ENCODE assay signal across 16 cellular contexts in the genomic region with DNA sequence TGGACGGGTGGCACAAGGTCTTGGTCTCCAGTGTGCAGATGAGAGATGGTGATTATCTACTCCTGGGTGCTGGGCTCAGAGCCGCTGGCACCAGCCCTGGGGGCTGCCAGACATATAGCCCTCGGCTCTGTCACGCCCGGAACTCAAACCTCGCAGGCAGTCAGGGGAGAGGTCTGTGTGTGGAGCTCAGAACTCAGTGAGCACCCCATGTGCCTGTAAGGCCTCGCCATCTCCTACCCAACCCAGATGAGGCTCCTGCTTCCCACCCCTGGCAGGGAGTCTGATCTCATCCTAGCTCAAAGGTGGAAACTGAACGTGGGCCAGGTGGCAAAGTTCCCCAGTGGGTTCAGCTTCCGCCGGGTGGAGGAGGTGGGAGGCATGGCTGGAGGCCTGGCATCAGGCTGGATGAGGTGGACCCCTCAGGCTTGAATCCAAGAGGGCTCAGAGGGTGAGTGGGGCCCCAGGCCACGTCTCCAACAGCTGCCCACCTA. TPM values are rescaled to one million over a fixed set of nuclear protein-coding genes. Genes with fewer than 3 reads are reported as not detected.
A peak's percentile ranks its signal among the peaks of the same experiment; 100 is the strongest.
DNase-seq lines count a peak whose midpoint lies in the region; ATAC-seq and TF ChIP-seq lines count a peak whose summit lies in the region.
"Had no signal": no experiment of that assay in that cellular context is flagged by ENCODE, and none has a peak within 500 bp of the region (broad histone marks: within the 10 kb centered on the region; RNA-seq: fewer than 3 reads in every experiment).

No MANE protein-coding gene starts in this region.

- dilution Hi-C loops in IMR-90 (cut with HindIII; ENCODE audit: low sequenced_read_pairs, unreplicated experiment), result no loop called here

- H3K27ac ChIP-seq in BLaER1 (peak overlapping the region; percentile 68), IMR-90 (ENCODE audit: insufficient read depth, low read length) (no peak overlapping the region)
- H3K27ac ChIP-seq: HL-60 had no signal

- no peak overlapping the region for H3K56ac ChIP-seq in IMR-90 (ENCODE audit: extremely low read depth, insufficient read depth, low read length)

- H3K9me3 ChIP-seq in BLaER1 (no peaks in the 10 kb centered on the region), IMR-90 (ENCODE audit: control insufficient read depth, insufficient read depth, low read length) (no peaks in the 10 kb centered on the region)

- no peak overlapping the region for H2BK20ac ChIP-seq in IMR-90 (ENCODE audit: low read depth, low read length)

- no peak for DNase-seq in IMR-90
- DNase-seq in endothelial cell (ENCODE audit: low spot score), result no peak
- no peak for DNase-seq in sciatic nerve (ENCODE audit: low spot score)
- no peak for DNase-seq in NCI-H69 (lab: John Stamatoyannopoulos, UW)
- no peak for DNase-seq in germinal center (ENCODE audit: low spot score)
- DNase-seq: ACHN; CD4-positive, alpha-beta memory T cell; GF-D8; KG1; NCI-H1092; NCI-H1694; NCI-H446 had no signal

- TF ChIP-seq RAD21 in IMR-90 (IDR thresholded peaks at IDR 0.05; ENCODE audit: low read length), result no peak

- H3K27me3 Mint-ChIP-seq in endothelial cell (ENCODE audit: unreplicated experiment), result peaks cover 10% of the 10 kb centered on the region

- H3K4me3 ChIP-seq in BLaER1 (no peak overlapping the region), IMR-90 (ENCODE audit: insufficient read depth, low read depth, low read length) (no peak overlapping the region)
- H3K4me3 ChIP-seq: GM23338 had no signal

- H2AFZ ChIP-seq in IMR-90 (replicated peaks; ENCODE audit: low read length, poor library complexity), result no peak overlapping the region

- H3K4me3 Mint-ChIP-seq in endothelial cell (ENCODE audit: unreplicated experiment), result no peak overlapping the region
- H3K4me3 Mint-ChIP-seq: CD4-positive, alpha-beta memory T cell; GM23338 had no signal

- no peaks in the 10 kb centered on the region for H3K27me3 ChIP-seq in BLaER1
- peaks cover 3% of the 10 kb centered on the region; the same call in 1 of the 2 replicates for H3K27me3 ChIP-seq in IMR-90 (ENCODE audit: control insufficient read depth, insufficient read depth, low read length)

- in situ Hi-C loops in IMR-90 (cut with MboI; ENCODE audit: low sequenced_read_pairs), result no loop called here

- H3K4ac ChIP-seq in IMR-90 (ENCODE audit: low read depth, low read length), result no peak overlapping the region

- H2BK15ac ChIP-seq in IMR-90 (ENCODE audit: low read depth, low read length), result no peak overlapping the region

- H3K23ac ChIP-seq in IMR-90 (ENCODE audit: low read depth, low read length), result no peak overlapping the region

- 0 out of 2 replicates have a peak overlapping the region, but pooled peaks have one; percentile 20 for H2AK5ac ChIP-seq in IMR-90 (ENCODE audit: low read depth, low read length)

- H3K9ac ChIP-seq in BLaER1 (no peak overlapping the region), IMR-90 (ENCODE audit: low read depth, low read length) (no peak overlapping the region)

- no peak for TF ChIP-seq POLR2A in IMR-90 (IDR thresholded peaks at IDR 0.05; ENCODE audit: low read depth, low read length)

- H3K79me1 ChIP-seq in IMR-90 (ENCODE audit: low read depth in 1 of 2, low read length in 2 of 2), result no peaks in the 10 kb centered on the region

- POLR2A ChIA-PET in IMR-90 (lab: Charles Lee; ENCODE audit: unreplicated experiment), result no interaction called here

- H3K4me1 ChIP-seq in BLaER1 (peaks cover 29% of the 10 kb centered on the region), IMR-90 (ENCODE audit: control insufficient read depth, insufficient read depth, low read length) (peaks cover 13% of the 10 kb centered on the region)

- no peak overlapping the region for H2BK120ac ChIP-seq in IMR-90 (ENCODE audit: low read depth, low read length)

- H2AK9ac ChIP-seq in IMR-90 (replicated peaks; ENCODE audit: low read depth, low read length, poor library complexity), result no peak overlapping the region

- H3K4me2 ChIP-seq in BLaER1 (peak overlapping the region; percentile 59; the same call in 1 of the 2 replicates), IMR-90 (ENCODE audit: low read depth, low read length) (no peak overlapping the region)
- H3K4me2 ChIP-seq: GM23338 had no signal

- intact Hi-C loops in IMR-90 (cut with micrococcal nuclease) (no loop called here), sciatic nerve (cut with DNase I) (no loop called here)

- H3K36me3 ChIP-seq in BLaER1 (no peaks in the 10 kb centered on the region; the same call in 1 of the 2 replicates), IMR-90 (ENCODE audit: control insufficient read depth, insufficient read depth, low read length) (no peaks in the 10 kb centered on the region)

- peak overlapping the region in 1 of 2 experiments; percentile 61; a peak in 1 of 4 replicates for H4K8ac ChIP-seq in IMR-90 (ENCODE audit: low read depth in 2 of 2, low read length in 2 of 2)

- BruUV-seq in IMR-90 (replicated peaks; lab: Mats Ljungman, UMichigan), result no TSS peak

- no peak for ATAC-seq in IMR-90 (ENCODE audit: low read depth)
- ATAC-seq in sciatic nerve, result peak; percentile 9
- no peak for ATAC-seq in HG02678 (IDR thresholded peaks at IDR 0.05; ENCODE audit: unreplicated experiment)

- peaks cover 4% of the 10 kb centered on the region for H3K36me3 Mint-ChIP-seq in endothelial cell (ENCODE audit: low read depth, unreplicated experiment)
- H3K36me3 Mint-ChIP-seq: CD4-positive, alpha-beta memory T cell had no signal

- no peaks in the 10 kb centered on the region for H3K4me1 Mint-ChIP-seq in endothelial cell (ENCODE audit: unreplicated experiment)

- no peak overlapping the region for H3K18ac ChIP-seq in IMR-90 (ENCODE audit: low read depth, low read length)

- H4K20me1 ChIP-seq in BLaER1, result no peaks in the 10 kb centered on the region
- no peaks in the 10 kb centered on the region for H4K20me1 ChIP-seq in IMR-90 (ENCODE audit: insufficient read depth, low read length)

- H3K14ac ChIP-seq in IMR-90 (replicated peaks; ENCODE audit: low read depth, low read length), result no peak overlapping the region

- CTCF ChIA-PET in IMR-90 (lab: Yijun Ruan, JAX), result no interaction called here

- TF ChIP-seq CTCF in IMR-90 (conservative IDR thresholded peaks at IDR 0.05; ENCODE audit: low read depth, low read length) (no peak), endothelial cell (IDR thresholded peaks at IDR 0.05; ENCODE audit: unreplicated experiment) (no peak)

- no peak overlapping the region for H2BK5ac ChIP-seq in IMR-90 (ENCODE audit: low read depth, low read length, poor library complexity, severe bottlenecking)

- no peaks in the 10 kb centered on the region for H3K9me3 Mint-ChIP-seq in endothelial cell (ENCODE audit: unreplicated experiment)
- H3K9me3 Mint-ChIP-seq: GM23338 had no signal

- 100% methylated on average over 2 of the region's 11 CpGs; no CpG with 5 or more reads in 1 of the 2 experiments for WGBS in IMR-90 (ENCODE audit: extremely low coverage in 2 of 2, insufficient read length in 1 of 2), 2 experiments

- H3K27ac Mint-ChIP-seq in endothelial cell (ENCODE audit: unreplicated experiment), result peak overlapping the region; percentile 4
- H3K27ac Mint-ChIP-seq: CD4-positive, alpha-beta memory T cell; GM23338 had no signal

- no peak overlapping the region for H4K5ac ChIP-seq in IMR-90 (ENCODE audit: low read depth, low read length)

- no peak overlapping the region for H4K91ac ChIP-seq in IMR-90 (ENCODE audit: insufficient read depth, low read depth, low read length)

- no peaks in the 10 kb centered on the region for H3K9me1 ChIP-seq in IMR-90 (ENCODE audit: insufficient read depth, low read length)

TF ChIP-seq in IMR-90, 13 proteins besides CTCF, POLR2A, EP300 and RAD21 (continues in another document):
- no peak for TF ChIP-seq SMC3 (IDR thresholded peaks at IDR 0.05; ENCODE audit: low read depth, low read length)
- TF ChIP-seq NFE2L2 (IDR thresholded peaks at IDR 0.05; ENCODE audit: low read depth, low read length), result no peak
- no peak for TF ChIP-seq RFX5 (IDR thresholded peaks at IDR 0.05; ENCODE audit: low read depth, low read length)
- TF ChIP-seq, protein P1, sequence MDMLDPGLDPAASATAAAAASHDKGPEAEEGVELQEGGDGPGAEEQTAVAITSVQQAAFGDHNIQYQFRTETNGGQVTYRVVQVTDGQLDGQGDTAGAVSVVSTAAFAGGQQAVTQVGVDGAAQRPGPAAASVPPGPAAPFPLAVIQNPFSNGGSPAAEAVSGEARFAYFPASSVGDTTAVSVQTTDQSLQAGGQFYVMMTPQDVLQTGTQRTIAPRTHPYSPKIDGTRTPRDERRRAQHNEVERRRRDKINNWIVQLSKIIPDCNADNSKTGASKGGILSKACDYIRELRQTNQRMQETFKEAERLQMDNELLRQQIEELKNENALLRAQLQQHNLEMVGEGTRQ (IDR thresholded peaks at IDR 0.05; ENCODE audit: low read depth, low read length), result no peak
- TF ChIP-seq RCOR1 (IDR thresholded peaks at IDR 0.05; ENCODE audit: insufficient replicate concordance, low read length), result no peak
- no peak for TF ChIP-seq MXI1 (IDR thresholded peaks at IDR 0.05; ENCODE audit: borderline replicate concordance, low read depth, low read length)
- TF ChIP-seq BHLHE40 (IDR thresholded peaks at IDR 0.05; ENCODE audit: low read depth, low read length), result no peak
- TF ChIP-seq CHD1 (IDR thresholded peaks at IDR 0.05; ENCODE audit: low read depth, low read length), result no peak
- TF ChIP-seq MAZ (IDR thresholded peaks at IDR 0.05; ENCODE audit: borderline replicate concordance, low read depth, low read length), result no peak
- no peak for TF ChIP-seq FOS (IDR thresholded peaks at IDR 0.05; ENCODE audit: low read depth, low read length)
- TF ChIP-seq MAFK (IDR thresholded peaks at IDR 0.05; ENCODE audit: low read depth, low read length), result no peak
- TF ChIP-seq CEBPB (IDR thresholded peaks at IDR 0.05; ENCODE audit: low read depth, low read length), result no peak

RNA-seq across cellular contexts. Expression of gene NPTX1, which starts 22.6 kb away (rescaled TPM):
- total RNA-seq in IMR-90 (2012; rRNA removed) (20.8 and 23.3 TPM in 2 replicates), endothelial cell (ENCODE audit: unreplicated experiment) (0.10 TPM), sciatic nerve (0.53 TPM)
- 39.5 and 47.0 TPM in 2 replicates for polyA plus RNA-seq in IMR-90 (2012; rRNA removed)
- 40.9 and 41.7 TPM in 2 replicates for polyA plus RNA-seq in IMR-90 (2012; cell fraction: cytosol; rRNA removed)
- 52.2 and 63.8 TPM in 2 replicates for polyA plus RNA-seq in IMR-90 (2012; cell fraction: nucleus; rRNA removed; ENCODE audit: low replicate concordance)
- total RNA-seq: CD4-positive, alpha-beta memory T cell had no signal

RNA-seq across cellular contexts. Expression of gene RPTOR, which starts 45.7 kb away (rescaled TPM):
- total RNA-seq in IMR-90 (2012; rRNA removed), result 10.8 and 11.1 TPM in 2 replicates
- polyA plus RNA-seq in IMR-90 (2012; rRNA removed), result 14.7 and 15.8 TPM in 2 replicates
- 12.8 and 14.6 TPM in 2 replicates for polyA plus RNA-seq in IMR-90 (2012; cell fraction: cytosol; rRNA removed)
- polyA plus RNA-seq in IMR-90 (2012; cell fraction: nucleus; rRNA removed; ENCODE audit: low replicate concordance), result 12.4 and 24.1 TPM in 2 replicates
- total RNA-seq in endothelial cell (ENCODE audit: unreplicated experiment), result 36.7 TPM
- total RNA-seq in sciatic nerve, result 35.7 TPM

Comparison
In these comparisons a context has a peak if more than half of its experiments do, and no peak if none do; other contexts are left out.
1. RNA of gene NPTX1, which starts 22.6 kb away (total RNA-seq): 20.8 to 23.3 TPM in IMR-90; 0.53 TPM in sciatic nerve (single experiment) and 0.10 TPM in endothelial cell (single experiment); every median in the first group is over 10 times any median in the second.